ENCODE assay signal across 28 cellular contexts in the genomic region with DNA sequence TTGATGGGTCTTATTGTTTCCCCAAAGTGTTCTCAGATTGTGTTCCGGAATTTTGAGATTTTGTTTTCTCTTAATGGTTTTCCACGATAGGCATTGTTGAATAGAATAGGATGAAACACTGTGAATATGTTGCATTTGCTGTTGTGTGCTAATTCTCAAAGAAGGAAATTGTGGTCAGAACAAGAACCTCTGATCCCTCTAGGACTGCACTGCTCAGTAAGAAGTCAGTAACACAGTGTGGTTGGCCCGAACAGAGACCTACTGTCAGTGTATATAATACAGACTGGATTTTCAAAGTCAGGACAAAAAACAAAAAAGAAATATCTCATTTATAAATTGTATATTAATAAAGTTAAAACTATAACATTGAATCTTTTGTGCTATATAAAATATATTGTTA.
"Had no signal": no experiment of that assay in that cellular context is flagged by ENCODE, and none has a peak within 500 bp of the region (broad histone marks: within the 10 kb centered on the region; RNA-seq: fewer than 3 reads in every experiment).

No MANE protein-coding gene starts in this region.

- H3K4me3 ChIP-seq: gastrocnemius medialis, hepatocyte, ovary, right lobe of liver, testis, transverse colon had no signal

- H3K27ac ChIP-seq: epithelial cell of prostate, gastrocnemius medialis, hepatocyte, ovary, right lobe of liver, testis, transverse colon had no signal

- H2AFZ ChIP-seq: hepatocyte had no signal

- H3K27ac Mint-ChIP-seq: activated CD4-positive, alpha-beta memory T cell treated with anti-CD3 and anti-CD28 coated beads, Interleukin-2, amount 10 ng/mL, durations not matched to agents 7 days and 5 days; activated CD4-positive, alpha-beta T cell treated with anti-CD3 and anti-CD28 coated beads, Interleukin-2, amount 10 ng/mL, durations not matched to agents 7 days and 5 days; activated naive CD4-positive, alpha-beta T cell treated with anti-CD3 and anti-CD28 coated beads, Interleukin-2, amount 50 U/mL, for 24 hours; activated T-cell treated with anti-CD3 and anti-CD28 coated beads, Interleukin-2, amount 50 U/mL, for 24 hours; mesothelial cell of epicardium; nephron progenitor cell; progenitor cell of endocrine pancreas; WTC11 had no signal

- H3K36me3 ChIP-seq: gastrocnemius medialis, ovary, right lobe of liver, transverse colon had no signal

- DNase-seq: activated CD4-positive, alpha-beta memory T cell treated with anti-CD3 and anti-CD28 coated beads, Interleukin-2, amount 10 ng/mL, durations not matched to agents 7 days and 5 days; activated CD4-positive, alpha-beta T cell treated with anti-CD3 and anti-CD28 coated beads for 1 hour; activated CD4-positive, alpha-beta T cell treated with anti-CD3 and anti-CD28 coated beads, Interleukin-2, amount 10 ng/mL, durations not matched to agents 7 days and 5 days; activated CD8-positive, alpha-beta memory T cell treated with anti-CD3 and anti-CD28 coated beads, Interleukin-2, amount 50 U/mL, for 48 hours; activated T-cell treated with anti-CD3 and anti-CD28 coated beads, Interleukin-2, amount 50 U/mL, for 24 hours; dermis blood vessel endothelial cell; effector CD4-positive, alpha-beta T cell; gastrocnemius medialis; glutamatergic neuron; islet precursor cell; left cardiac atrium; mammary epithelial cell; naive B cell; nephron progenitor cell; ovary; right lobe of liver; stimulated activated CD4-positive, alpha-beta T cell treated with anti-CD3 and anti-CD28 coated beads, Interleukin-2, amount 100 ng/mL, for 48 hours; stimulated activated naive CD8-positive, alpha-beta T cell treated with anti-CD3 and anti-CD28 coated beads, Interleukin-15, Interleukin-2, amounts not matched to agents 100 U/mL and 50 U/mL, for 24 hours; T1000; testis; transverse colon had no signal

- H3K4me1 Mint-ChIP-seq: activated CD4-positive, alpha-beta memory T cell treated with anti-CD3 and anti-CD28 coated beads, Interleukin-2, amount 10 ng/mL, durations not matched to agents 7 days and 5 days; activated CD4-positive, alpha-beta T cell treated with anti-CD3 and anti-CD28 coated beads, Interleukin-2, amount 10 ng/mL, durations not matched to agents 7 days and 5 days; activated naive CD4-positive, alpha-beta T cell treated with anti-CD3 and anti-CD28 coated beads, Interleukin-2, amount 50 U/mL, for 24 hours; central memory CD8-positive, alpha-beta T cell had no signal

- H3K4me3 Mint-ChIP-seq: activated CD4-positive, alpha-beta memory T cell treated with anti-CD3 and anti-CD28 coated beads, Interleukin-2, amount 10 ng/mL, durations not matched to agents 7 days and 5 days; activated CD4-positive, alpha-beta T cell treated with anti-CD3 and anti-CD28 coated beads, Interleukin-2, amount 10 ng/mL, durations not matched to agents 7 days and 5 days; activated naive CD4-positive, alpha-beta T cell treated with anti-CD3 and anti-CD28 coated beads, Interleukin-2, amount 50 U/mL, for 24 hours; activated T-cell treated with anti-CD3 and anti-CD28 coated beads, Interleukin-2, amount 50 U/mL, for 24 hours; central memory CD8-positive, alpha-beta T cell; mesothelial cell of epicardium; naive B cell; WTC11 had no signal

- H3K79me2 ChIP-seq: hepatocyte had no signal

- H3K4me1 ChIP-seq: right lobe of liver, testis, transverse colon had no signal

- ATAC-seq: gastrocnemius medialis; left cardiac atrium; right lobe of liver; stimulated activated naive CD8-positive, alpha-beta T cell treated with anti-CD3 and anti-CD28 coated beads, Interleukin-15, Interleukin-2, amounts not matched to agents 100 U/mL and 50 U/mL, for 24 hours; WTC11 had no signal

- H3K36me3 Mint-ChIP-seq: activated naive CD4-positive, alpha-beta T cell treated with anti-CD3 and anti-CD28 coated beads, Interleukin-2, amount 50 U/mL, for 24 hours; mesothelial cell of epicardium; naive B cell had no signal

- H3K27me3 ChIP-seq: gastrocnemius medialis, hepatocyte, ovary, right lobe of liver, testis, transverse colon had no signal

- H3K9me3 ChIP-seq: gastrocnemius medialis, ovary, right lobe of liver, testis, transverse colon had no signal

- H3K27me3 Mint-ChIP-seq: activated CD4-positive, alpha-beta memory T cell treated with anti-CD3 and anti-CD28 coated beads, Interleukin-2, amount 10 ng/mL, durations not matched to agents 7 days and 5 days; activated CD4-positive, alpha-beta T cell treated with anti-CD3 and anti-CD28 coated beads, Interleukin-2, amount 10 ng/mL, durations not matched to agents 7 days and 5 days; activated naive CD4-positive, alpha-beta T cell treated with anti-CD3 and anti-CD28 coated beads, Interleukin-2, amount 50 U/mL, for 24 hours; activated T-cell treated with anti-CD3 and anti-CD28 coated beads, Interleukin-2, amount 50 U/mL, for 24 hours; central memory CD8-positive, alpha-beta T cell; naive B cell; progenitor cell of endocrine pancreas had no signal

- H3K4me2 ChIP-seq: hepatocyte had no signal
